25 cellular contexts compared by ENCODE assay signal in genomic region chr19:54403054-54403453, GRCh38. TPM values are rescaled to one million over a fixed set of nuclear protein-coding genes. Genes with fewer than 3 reads are reported as not detected.
DNase-seq lines count a peak whose midpoint lies in the region; ATAC-seq and TF ChIP-seq lines count a peak whose summit lies in the region.
"Had no signal": no experiment of that assay in that cellular context is flagged by ENCODE, and none has a peak within 500 bp of the region (broad histone marks: within the 10 kb centered on the region; RNA-seq: fewer than 3 reads in every experiment).

No MANE protein-coding gene starts in this region.

- H3K4me2 ChIP-seq in GM23338: no peak overlapping the region
- H3K4me2 ChIP-seq: BLaER1 had no signal

- H3K9me2 ChIP-seq in GM23338 (ENCODE audit: insufficient read depth): no peaks in the 10 kb centered on the region

- H3K36me3 ChIP-seq in GM23338 (ENCODE audit: insufficient read depth) (no peaks in the 10 kb centered on the region), endodermal cell (ENCODE audit: control insufficient read depth, insufficient read depth, low read length) (no peaks in the 10 kb centered on the region)
- H3K36me3 ChIP-seq: BE2C, BLaER1 had no signal

- H3K79me2 ChIP-seq in GM23338 (replicated peaks; ENCODE audit: insufficient read depth): no peaks in the 10 kb centered on the region

- no peaks in the 10 kb centered on the region for H3F3A ChIP-seq in GM23338 (replicated peaks; ENCODE audit: low read depth)

- H3K36me3 Mint-ChIP-seq in GM23338 (ENCODE audit: low read depth) (peaks cover 3% of the 10 kb centered on the region; the same call in 2 of the 3 replicates), endodermal cell (ENCODE audit: low read depth) (no peaks in the 10 kb centered on the region)
- H3K36me3 Mint-ChIP-seq: CD14-positive monocyte; CD4-positive, alpha-beta memory T cell; CD4-positive, CD25-positive, alpha-beta regulatory T cell; CD8-positive, alpha-beta memory T cell had no signal

- H3K27ac Mint-ChIP-seq in GM23338 (no peak overlapping the region), endodermal cell (no peak overlapping the region)
- H3K27ac Mint-ChIP-seq: CD14-positive monocyte; CD4-positive, CD25-positive, alpha-beta regulatory T cell; CD8-positive, alpha-beta memory T cell had no signal

- no peak overlapping the region for H3K4me3 ChIP-seq in GM23338
- no peak overlapping the region for H3K4me3 ChIP-seq in endodermal cell (ENCODE audit: low read length)
- H3K4me3 ChIP-seq: BLaER1 had no signal

- H3K9me3 Mint-ChIP-seq in GM23338 (peaks cover 15% of the 10 kb centered on the region), endodermal cell (peaks cover 20% of the 10 kb centered on the region)

- H3K27ac ChIP-seq in GM23338 (ENCODE audit: low read depth): no peak overlapping the region
- no peak overlapping the region for H3K27ac ChIP-seq in endodermal cell (ENCODE audit: low read depth, low read length)
- H3K27ac ChIP-seq: BLaER1 had no signal

- H3K27me3 ChIP-seq in GM23338 (ENCODE audit: insufficient read depth): no peaks in the 10 kb centered on the region
- H3K27me3 ChIP-seq in endodermal cell (ENCODE audit: control insufficient read depth, insufficient read depth, low read length, poor library complexity, severe bottlenecking): no peaks in the 10 kb centered on the region
- H3K27me3 ChIP-seq: BLaER1 had no signal

- no peak overlapping the region for H3K4me3 Mint-ChIP-seq in GM23338
- no peak overlapping the region for H3K4me3 Mint-ChIP-seq in endodermal cell
- H3K4me3 Mint-ChIP-seq: CD4-positive, alpha-beta memory T cell; CD4-positive, CD25-positive, alpha-beta regulatory T cell; CD8-positive, alpha-beta memory T cell had no signal

- DNase-seq in GM23338 (ENCODE audit: low spot score): no peak
- DNase-seq in endodermal cell: peak; percentile 38
- no peak for DNase-seq in activated CD4-positive, alpha-beta T cell treated with anti-CD3 and anti-CD28 coated beads for 4 hours
- DNase-seq in NCI-H82 treated with DMSO at 0.1 percent for 48 hours (lab: John Stamatoyannopoulos, UW; ENCODE audit: unreplicated experiment): no peak
- DNase-seq: 8988T; ACHN; BE2C; C1 segment of cervical spinal cord; CD4-positive, alpha-beta memory T cell; CD4-positive, CD25-positive, alpha-beta regulatory T cell; CD8-positive, alpha-beta memory T cell; COR-L47; DMS 273 treated with DMSO at 0.1 percent for 48 hours; DMS153; DMS53; DMS79; DND-41; EL; GF-D8 had no signal

- H3K27me3 Mint-ChIP-seq in GM23338 (ENCODE audit: insufficient read depth, low read depth, poor library complexity) (peaks cover 4% of the 10 kb centered on the region), endodermal cell (ENCODE audit: insufficient read depth) (peaks cover 16% of the 10 kb centered on the region)

- no peaks in the 10 kb centered on the region for H4K20me1 ChIP-seq in GM23338 (replicated peaks; ENCODE audit: insufficient read depth)
- H4K20me1 ChIP-seq: BLaER1 had no signal

- peak overlapping the region; percentile 76; the same call in 1 of the 2 replicates for H2AFZ ChIP-seq in GM23338

- ATAC-seq in GM23338 (peak; percentile 28), HG03442 (IDR thresholded peaks at IDR 0.05; ENCODE audit: unreplicated experiment) (no peak)

- 82 to 91% methylated on average over 4 to 8 of the region's 8 CpGs for WGBS in endodermal cell (ENCODE audit: insufficient coverage in 1 of 2, insufficient read length in 1 of 2), 2 experiments

- H3K4me1 ChIP-seq in GM23338 (ENCODE audit: insufficient read depth): no peaks in the 10 kb centered on the region
- H3K4me1 ChIP-seq in endodermal cell (ENCODE audit: control insufficient read depth, insufficient read depth, low read length): no peaks in the 10 kb centered on the region
- H3K4me1 ChIP-seq: BE2C, BLaER1 had no signal

- H3K4me1 Mint-ChIP-seq in GM23338 (peaks cover 4% of the 10 kb centered on the region; the same call in 2 of the 3 replicates), endodermal cell (peaks cover 3% of the 10 kb centered on the region)
- H3K4me1 Mint-ChIP-seq: CD14-positive monocyte had no signal

- TF ChIP-seq CTCF in GM23338 (conservative IDR thresholded peaks at IDR 0.05; ENCODE audit: low read depth in 2 of 2): no peak
- no peak for TF ChIP-seq CTCF in endodermal cell (conservative IDR thresholded peaks at IDR 0.05)

- no peaks in the 10 kb centered on the region for H3K9me3 ChIP-seq in endodermal cell (ENCODE audit: control insufficient read depth, low read length)
- H3K9me3 ChIP-seq: BE2C had no signal

- no peak overlapping the region for H3K9ac ChIP-seq in endodermal cell (ENCODE audit: extremely low read depth, low read length, poor library complexity, severe bottlenecking)
- H3K9ac ChIP-seq: BLaER1 had no signal

TF ChIP-seq in GM23338, 12 proteins besides CTCF, POLR2A, EP300 and RAD21:
- TF ChIP-seq CREB1 (CRISPR knock-in tag; IDR thresholded peaks at IDR 0.05; ENCODE audit: low read depth): no peak
- TF ChIP-seq JUNB (IDR thresholded peaks at IDR 0.05; ENCODE audit: unreplicated experiment): no peak
- no peak for TF ChIP-seq STAT1 (IDR thresholded peaks at IDR 0.05; ENCODE audit: unreplicated experiment)
- no peak for TF ChIP-seq REST (IDR thresholded peaks at IDR 0.05; ENCODE audit: unreplicated experiment)

RNA-seq across cellular contexts. Expression of gene TTYH1, which starts 12.2 kb away (rescaled TPM):
- total RNA-seq in GM23338 (2014; rRNA removed; shearing (Covaris generic)): 31.8 and 40.8 TPM in 2 replicates
- 18.2 and 21.5 TPM in 2 replicates for polyA plus RNA-seq in GM23338 (2016; fragmentation: Nextera tagmentation; extraction: Ambion mirVana)
- 1 to 10 TPM; 1.0 to 2.0 TPM for total RNA-seq in endodermal cell
- 342 TPM for polyA plus RNA-seq in endodermal cell (2013, experiment 1 of 2)
- polyA plus RNA-seq in endodermal cell (2013, experiment 2 of 2): 263 TPM
- total RNA-seq: CD4-positive, alpha-beta memory T cell; CD4-positive, CD25-positive, alpha-beta regulatory T cell; Daoy had no signal
- polyA plus RNA-seq: AG04450; CD14-positive monocyte; CD8-positive, alpha-beta memory T cell had no signal

RNA-seq across cellular contexts. Expression of gene LAIR1, which starts 38.3 kb away (rescaled TPM):
- 1.3 TPM in 1 of 2 replicates, not detected in the other for total RNA-seq in GM23338 (2014; rRNA removed; shearing (Covaris generic))
- polyA plus RNA-seq in GM23338 (2016; fragmentation: Nextera tagmentation; extraction: Ambion mirVana): 0.10 TPM in 2 replicates
- not detected for total RNA-seq in endodermal cell
- polyA plus RNA-seq in endodermal cell (2013, experiment 1 of 2): not detected
- polyA plus RNA-seq in endodermal cell (2013, experiment 2 of 2): not detected
- total RNA-seq: A673, Daoy had no signal
- polyA plus RNA-seq: AG04450 had no signal

RNA-seq across cellular contexts. Expression of gene LENG8, which starts 45.9 kb away (rescaled TPM):
- total RNA-seq in GM23338 (2014; rRNA removed; shearing (Covaris generic)): 45.6 and 74.3 TPM in 2 replicates
- 41.2 and 42.1 TPM in 2 replicates for polyA plus RNA-seq in GM23338 (2016; fragmentation: Nextera tagmentation; extraction: Ambion mirVana)
- 100 to 1,000 TPM; 139 to 171 TPM for total RNA-seq in endodermal cell
- polyA plus RNA-seq in endodermal cell (2013, experiment 1 of 2): 171 TPM
- polyA plus RNA-seq in endodermal cell (2013, experiment 2 of 2): 130 TPM

Comparison
In these comparisons a context has a peak if more than half of its experiments do, and no peak if none do; other contexts are left out.
1. RNA of gene TTYH1, which starts 12.2 kb away (total RNA-seq): 31.8 to 40.8 TPM in GM23338; 1.0 to 2.0 TPM in endodermal cell; every median in the first group is over 10 times any median in the second.